Comparison of ENCODE assay signal across 8 cellular contexts in genomic region chr9:109244179-109245132, GRCh38.
DNase-seq lines count a peak whose midpoint lies in the region; ATAC-seq and TF ChIP-seq lines count a peak whose summit lies in the region.

No MANE protein-coding gene starts in this region.

- H2BK5ac ChIP-seq in trophoblast cell (ENCODE audit: low read depth, low read length, poor library complexity): no peak overlapping the region

- no peak overlapping the region for H2AFZ ChIP-seq in Karpas-422 (ENCODE audit: low read length)
- H2AFZ ChIP-seq in trophoblast cell (ENCODE audit: insufficient read depth, low read length, poor library complexity): no peak overlapping the region

- H3K36me3 ChIP-seq in Karpas-422 (ENCODE audit: insufficient read depth, low read length) (no peaks in the 10 kb centered on the region), trophoblast cell (ENCODE audit: control insufficient read depth in 1 of 2, insufficient read depth in 2 of 2, low read length in 2 of 2) (peaks cover 4 to 7% of the 10 kb centered on the region in 2 experiments), upper lobe of right lung (no peaks in the 10 kb centered on the region)

- H4K8ac ChIP-seq in trophoblast cell (ENCODE audit: low read depth, low read length): no peak overlapping the region

- H3K14ac ChIP-seq in trophoblast cell (ENCODE audit: low read length): no peak overlapping the region

- WGBS in trophoblast cell (ENCODE audit: extremely low coverage, insufficient coverage, insufficient read length): no CpG with 5 or more reads among the region's 9 CpGs

- DNase-seq in DMS 273 (lab: John Stamatoyannopoulos, UW; ENCODE audit: unreplicated experiment) (peak; percentile 88), Karpas-422 (peak; percentile 90), RWPE1 (ENCODE audit: low spot score) (peak; percentile 75), globus pallidus (ENCODE audit: low spot score) (peak; percentile 37), trophoblast cell (peak; percentile 69 to 90), upper lobe of right lung (peak; percentile 80)
- DNase-seq in activated effector memory CD4-positive, alpha-beta T cell treated with anti-CD3 and anti-CD28 coated beads, Interleukin-2, amount 50 U/mL, for 16 hours: peak; percentile 86

- no peak overlapping the region for H4K12ac ChIP-seq in trophoblast cell (ENCODE audit: low read depth, low read length)

- H3K4me3 ChIP-seq in Karpas-422 (ENCODE audit: low read length) (no peak overlapping the region), trophoblast cell (ENCODE audit: low read depth, low read length) (no peak overlapping the region), upper lobe of right lung (no peak overlapping the region)

- no peaks in the 10 kb centered on the region for H3K9me3 ChIP-seq in Karpas-422 (ENCODE audit: low read length)
- no peaks in the 10 kb centered on the region for H3K9me3 ChIP-seq in trophoblast cell (ENCODE audit: insufficient read depth, low read depth, low read length)
- no peaks in the 10 kb centered on the region for H3K9me3 ChIP-seq in upper lobe of right lung

- H3K4ac ChIP-seq in trophoblast cell (ENCODE audit: low read depth, low read length): no peak overlapping the region

- H4K91ac ChIP-seq in trophoblast cell (ENCODE audit: low read depth, low read length): no peak overlapping the region

- H3K23ac ChIP-seq in trophoblast cell (ENCODE audit: low read length): no peak overlapping the region

- H4K20me1 ChIP-seq in Karpas-422 (ENCODE audit: insufficient read depth, low read depth, low read length): no peaks in the 10 kb centered on the region

- no peak overlapping the region for H2BK12ac ChIP-seq in trophoblast cell (ENCODE audit: low read length)

- intact Hi-C loops in upper lobe of right lung (cut with DNase I): no loop called here

- H3K79me1 ChIP-seq in trophoblast cell (ENCODE audit: low read length): no peaks in the 10 kb centered on the region

- H3K27ac ChIP-seq in Karpas-422 (ENCODE audit: low read length): no peak overlapping the region
- H3K27ac ChIP-seq in RWPE1: no peak overlapping the region
- no peak overlapping the region for H3K27ac ChIP-seq in trophoblast cell (ENCODE audit: low read depth, low read length)
- H3K27ac ChIP-seq in upper lobe of right lung: no peak overlapping the region

- CTCF ChIA-PET in RWPE1 (lab: Yijun Ruan, JAX): interaction anchor here (0.6 to 1.5 kb wide), 13 partner anchors 8 to 1839 kb away, joined by 3 to 5 read pairs (median 3); no protein-coding TSS in a partner anchor

- no peaks in the 10 kb centered on the region for H3K79me2 ChIP-seq in Karpas-422 (ENCODE audit: low read length)
- H3K79me2 ChIP-seq in trophoblast cell (ENCODE audit: control insufficient read depth, insufficient read depth, low read length, poor library complexity): no peaks in the 10 kb centered on the region

- H3K27me3 ChIP-seq in Karpas-422 (ENCODE audit: low read length) (no peaks in the 10 kb centered on the region), trophoblast cell (ENCODE audit: insufficient read depth, low read length) (no peaks in the 10 kb centered on the region), upper lobe of right lung (no peaks in the 10 kb centered on the region)

- no peak overlapping the region for H2AK5ac ChIP-seq in trophoblast cell (ENCODE audit: low read length)

- ATAC-seq in GM21526 (IDR thresholded peaks at IDR 0.05; ENCODE audit: low FRiP score, unreplicated experiment) (peak; percentile 96), upper lobe of right lung (peak; percentile 95)

- TF ChIP-seq CTCF in RWPE1 (conservative IDR thresholded peaks at IDR 0.05; ENCODE audit: low read depth) (peak; percentile 98), upper lobe of right lung (IDR thresholded peaks at IDR 0.05) (peak; percentile 97)

- H3K9me2 ChIP-seq in Karpas-422 (replicated peaks; ENCODE audit: insufficient read depth, low read length): no peaks in the 10 kb centered on the region

- no peak overlapping the region for H3K9ac ChIP-seq in Karpas-422 (ENCODE audit: low read length)
- H3K9ac ChIP-seq in trophoblast cell (ENCODE audit: low read length): no peak overlapping the region

- POLR2A ChIA-PET in RWPE1 (lab: Yijun Ruan, JAX; ENCODE audit: low non-redundant PET): no interaction called here

- H3K4me2 ChIP-seq in Karpas-422 (ENCODE audit: low read depth, low read length, poor library complexity, severe bottlenecking) (no peak overlapping the region), trophoblast cell (ENCODE audit: low read length) (no peak overlapping the region)

- no peaks in the 10 kb centered on the region for H3K4me1 ChIP-seq in Karpas-422 (ENCODE audit: low read length)
- peaks cover 0 to 2% of the 10 kb centered on the region in 2 experiments for H3K4me1 ChIP-seq in trophoblast cell (ENCODE audit: control insufficient read depth in 1 of 2, insufficient read depth in 2 of 2, low read length in 2 of 2)
- no peaks in the 10 kb centered on the region for H3K4me1 ChIP-seq in upper lobe of right lung

- no peak overlapping the region for H3K18ac ChIP-seq in trophoblast cell (ENCODE audit: low read length)

- H2BK120ac ChIP-seq in trophoblast cell (ENCODE audit: insufficient read depth, low read length, poor library complexity): no peak overlapping the region

Comparison
In these comparisons a context has a peak if more than half of its experiments do, and no peak if none do; other contexts are left out.
1. DNase-seq: peak in every context shown above with its lines; median percentile 90 in Karpas-422; 88 in DMS 273; 86 in activated effector memory CD4-positive, alpha-beta T cell treated with anti-CD3 and anti-CD28 coated beads, Interleukin-2, amount 50 U/mL, for 16 hours; 80 in upper lobe of right lung; 80 in trophoblast cell; 75 in RWPE1; 37 in globus pallidus.